29 cellular contexts compared by ENCODE assay signal in the genomic region with DNA sequence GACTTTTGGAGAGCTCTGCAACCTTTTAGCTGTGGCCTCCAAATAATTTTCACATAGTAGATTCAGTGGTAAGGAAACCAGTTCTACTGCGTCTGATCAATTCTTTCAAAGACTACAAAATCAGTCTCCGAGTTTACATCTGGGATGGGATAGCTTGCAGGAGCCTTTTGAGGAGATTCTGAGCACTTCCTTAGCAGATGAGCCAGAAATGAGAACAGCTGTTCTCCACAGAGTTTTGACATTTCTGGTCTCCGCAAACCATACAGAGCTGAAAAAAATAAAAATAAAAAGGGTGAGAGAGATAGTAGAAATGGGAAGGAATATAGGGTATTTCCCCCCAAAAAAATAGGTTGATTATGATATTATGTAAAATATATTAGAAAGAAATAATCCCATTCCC.
"Had no signal": no experiment of that assay in that cellular context is flagged by ENCODE, and none has a peak within 500 bp of the region (broad histone marks: within the 10 kb centered on the region; RNA-seq: fewer than 3 reads in every experiment).

No MANE protein-coding gene starts in this region.

- DNase-seq: activated B cell treated with CpG ODN at 0.5 μM for 24 hours; activated CD4-positive, alpha-beta T cell treated with anti-CD3 and anti-CD28 coated beads for 48 hours; activated CD4-positive, alpha-beta T cell treated with anti-CD3 and anti-CD28 coated beads, Interleukin-2, amount 50 U/mL, for 1 hour; activated CD4-positive, alpha-beta T cell treated with anti-CD3 and anti-CD28 coated beads, Interleukin-2, amount 50 U/mL, for 48 hours; activated CD8-positive, alpha-beta memory T cell treated with anti-CD3 and anti-CD28 coated beads, Interleukin-2, amount 10 ng/mL, durations not matched to agents 7 days and 5 days; activated CD8-positive, alpha-beta memory T cell treated with anti-CD3 and anti-CD28 coated beads, Interleukin-2, amount 50 U/mL, for 4 hours; activated CD8-positive, alpha-beta T cell treated with anti-CD3 and anti-CD28 coated beads for 36 hours; activated effector memory CD4-positive, alpha-beta T cell treated with anti-CD3 and anti-CD28 coated beads, Interleukin-2, amount 50 U/mL, for 16 hours; activated naive CD4-positive, alpha-beta T cell treated with anti-CD3 and anti-CD28 coated beads for 36 hours; activated naive CD8-positive, alpha-beta T cell treated with anti-CD3 and anti-CD28 coated beads for 36 hours; activated naive CD8-positive, alpha-beta T cell treated with anti-CD3 and anti-CD28 coated beads, Interleukin-2, amount 50 U/mL, for 24 hours; activated T-cell treated with anti-CD3 and anti-CD28 coated beads, Interleukin-2, amount 50 U/mL, for 1 hour; activated T-cell treated with anti-CD3 and anti-CD28 coated beads, Interleukin-2, amount 50 U/mL, for 48 hours; adrenal gland; amygdala; aorta; body of pancreas; central memory CD4-positive, alpha-beta T cell; cerebellar nuclear complex; colonic mucosa; dorsolateral prefrontal cortex; effector memory CD4-positive, alpha-beta T cell; endodermal cell; T-helper 1 cell; T-helper 17 cell; T1000; WERI-Rb-1 had no signal

- H3K27me3 ChIP-seq: adrenal gland, body of pancreas, colonic mucosa, dorsolateral prefrontal cortex had no signal

- H3K9me3 ChIP-seq: adrenal gland, body of pancreas, colonic mucosa had no signal

- H3K27ac ChIP-seq: body of pancreas, colonic mucosa, WERI-Rb-1 had no signal

- H3K4me3 ChIP-seq: adrenal gland, body of pancreas, colonic mucosa, dorsolateral prefrontal cortex had no signal

- ATAC-seq: activated CD4-positive, CD25-positive, alpha-beta regulatory T cell treated with anti-CD3 and anti-CD28 coated beads, Interleukin-2, amount 50 U/mL, for 24 hours; activated CD8-positive, alpha-beta memory T cell treated with anti-CD3 and anti-CD28 coated beads, Interleukin-2, amount 10 ng/mL, durations not matched to agents 7 days and 5 days; activated CD8-positive, alpha-beta T cell treated with anti-CD3 and anti-CD28 coated beads for 36 hours; activated naive CD8-positive, alpha-beta T cell treated with anti-CD3 and anti-CD28 coated beads, Interleukin-2, amount 50 U/mL, for 24 hours; body of pancreas; esophagus mucosa; T-helper 17 cell had no signal

- H3K4me1 ChIP-seq: adrenal gland, body of pancreas, colonic mucosa had no signal

- H3K36me3 ChIP-seq: adrenal gland, colonic mucosa, WERI-Rb-1 had no signal
